In the genomic region with DNA sequence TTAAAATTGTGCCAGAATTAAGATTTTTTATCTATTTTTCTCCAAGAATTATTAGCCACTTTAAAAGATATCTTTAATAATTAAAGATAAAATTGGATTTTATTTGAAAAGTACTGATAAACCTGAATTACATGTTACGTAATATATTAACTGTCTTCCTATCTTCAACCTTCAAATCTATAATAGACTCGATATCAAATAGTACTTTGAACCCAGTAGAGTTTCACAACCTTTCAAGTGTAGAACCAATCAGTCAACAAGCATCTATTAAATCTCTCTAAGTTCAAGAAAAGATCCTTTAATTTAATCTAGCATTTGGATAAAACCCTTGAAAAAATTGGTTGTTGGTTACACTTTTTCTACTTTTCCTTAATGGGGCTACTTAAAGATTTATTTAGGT, we compare ENCODE assay signal across 21 cellular contexts.
A peak's percentile ranks its signal among the peaks of the same experiment; 100 is the strongest.
DNase-seq lines count a peak whose midpoint lies in the region; ATAC-seq, FAIRE-seq and TF ChIP-seq lines count a peak whose summit lies in the region.
"Had no signal": no experiment of that assay in that cellular context is flagged by ENCODE, and none has a peak within 500 bp of the region (broad histone marks: within the 10 kb centered on the region; RNA-seq: fewer than 3 reads in every experiment).

No MANE protein-coding gene starts in this region.

- TF ChIP-seq RAD21 in IMR-90 (IDR thresholded peaks at IDR 0.05; ENCODE audit: low read length) (no peak), K562 (CRISPR knock-in tag; conservative IDR thresholded peaks at IDR 0.05 in 1 of 2, IDR thresholded peaks at IDR 0.05 in 1 of 2) (no peak), HepG2 (CRISPR knock-in tag; IDR thresholded peaks at IDR 0.05) (no peak)

- H3K4me2 ChIP-seq in IMR-90 (ENCODE audit: low read depth, low read length) (no peak overlapping the region), K562 (ENCODE audit: insufficient read depth, low read length) (no peak overlapping the region), HepG2 (ENCODE audit: low read depth, low read length) (no peak overlapping the region)

- no peak overlapping the region for H4K8ac ChIP-seq in IMR-90 (ENCODE audit: low read depth in 2 of 2, low read length in 2 of 2)

- H2BK15ac ChIP-seq in IMR-90 (ENCODE audit: low read depth, low read length): no peak overlapping the region

- TF ChIP-seq POLR2A in IMR-90 (IDR thresholded peaks at IDR 0.05; ENCODE audit: low read depth, low read length) (no peak), K562 (conservative IDR thresholded peaks at IDR 0.05) (no peak), HepG2 (IDR thresholded peaks at IDR 0.05; ENCODE audit: insufficient read depth in 1 of 2, low read depth in 2 of 2, low read length in 2 of 2) (no peak)

- H3K36me3 ChIP-seq in IMR-90 (ENCODE audit: control insufficient read depth, insufficient read depth, low read length): no peaks in the 10 kb centered on the region
- no peaks in the 10 kb centered on the region for H3K36me3 ChIP-seq in K562 (ENCODE audit: control insufficient read depth, insufficient read depth, low read length)
- no peaks in the 10 kb centered on the region for H3K36me3 ChIP-seq in HepG2 (replicated peaks in 1 of 2; ENCODE audit: control insufficient read depth in 1 of 2, insufficient read depth in 2 of 2, low read length in 2 of 2)
- H3K36me3 ChIP-seq: BE2C had no signal

- H3K79me2 ChIP-seq in K562 (ENCODE audit: control insufficient read depth, insufficient read depth, low read length) (no peaks in the 10 kb centered on the region), HepG2 (ENCODE audit: insufficient read depth, low read length) (no peaks in the 10 kb centered on the region)

- in situ Hi-C loops in IMR-90 (cut with MboI; ENCODE audit: low sequenced_read_pairs): no loop called here
- in situ Hi-C loops in K562 (cut with MboI): no loop called here
- in situ Hi-C loops in HepG2 (cut with HindIII; ENCODE audit: extremely low pct_ligation_motif_present, low pct_unique_long_range_greater_than_20kb): no loop called here

- no peaks in the 10 kb centered on the region for H3K79me1 ChIP-seq in IMR-90 (ENCODE audit: low read depth in 1 of 2, low read length in 2 of 2)

- BruUV-seq in IMR-90 (replicated peaks; lab: Mats Ljungman, UMichigan) (no TSS peak), K562 (replicated peaks; lab: Mats Ljungman, UMichigan) (no TSS peak), HepG2 (replicated peaks; lab: Mats Ljungman, UMichigan) (no TSS peak)

- H3K56ac ChIP-seq in IMR-90 (ENCODE audit: extremely low read depth, insufficient read depth, low read length): no peak overlapping the region

- FAIRE-seq in K562 (lab: Jason Lieb, UNC): no peak
- no peak for FAIRE-seq in HepG2 (lab: Jason Lieb, UNC)
- FAIRE-seq: G401.6, GM12891, GM19239, H54 had no signal

- H3K27me3 ChIP-seq in IMR-90 (ENCODE audit: control insufficient read depth, insufficient read depth, low read length) (no peaks in the 10 kb centered on the region), K562 (ENCODE audit: control insufficient read depth in 2 of 2, insufficient read depth in 2 of 2, low read length in 2 of 2) (no peaks in the 10 kb centered on the region), HepG2 (ENCODE audit: control insufficient read depth in 1 of 2, insufficient read depth in 2 of 2, low read length in 2 of 2) (no peaks in the 10 kb centered on the region)
- H3K27me3 ChIP-seq: BE2C had no signal

- dilution Hi-C loops in IMR-90 (cut with HindIII; ENCODE audit: low sequenced_read_pairs, unreplicated experiment): loop anchor here (25.0 kb wide), 1 partner anchor 457 kb away; no protein-coding TSS in a partner anchor

- H3K23ac ChIP-seq in IMR-90 (ENCODE audit: low read depth, low read length): no peak overlapping the region

- CTCF ChIA-PET in IMR-90 (lab: Yijun Ruan, JAX): no interaction called here
- CTCF ChIA-PET in K562 (lab: Yijun Ruan, JAX; ENCODE audit: low intra/inter-chr PET ratio): interaction anchor here (0.6 kb wide), 2 partner anchors 11 to 1541 kb away, joined by 3 to 8 read pairs; no protein-coding TSS in a partner anchor
- CTCF ChIA-PET in HepG2 (lab: Yijun Ruan, JAX; ENCODE audit: low intra/inter-chr PET ratio, low total read pairs): no interaction called here

- H3K27ac ChIP-seq in IMR-90 (ENCODE audit: insufficient read depth, low read length): no peak overlapping the region
- H3K27ac ChIP-seq in K562 (ENCODE audit: extremely low read depth, low read depth, low read length): no peak overlapping the region
- H3K27ac ChIP-seq in HepG2 (ENCODE audit: extremely low read length, insufficient read depth, low read length): no peak overlapping the region
- H3K27ac ChIP-seq: GM23248, HL-60 had no signal

- no peak overlapping the region for H2AK9ac ChIP-seq in IMR-90 (replicated peaks; ENCODE audit: low read depth, low read length, poor library complexity)

- H2AFZ ChIP-seq in IMR-90 (replicated peaks; ENCODE audit: low read length, poor library complexity) (no peak overlapping the region), K562 (ENCODE audit: low read depth, low read length) (no peak overlapping the region), HepG2 (ENCODE audit: low read length) (no peak overlapping the region)
- H2AFZ ChIP-seq: GM23248 had no signal

- H3K4me1 ChIP-seq in IMR-90 (ENCODE audit: control insufficient read depth, insufficient read depth, low read length) (no peaks in the 10 kb centered on the region), K562 (replicated peaks in 1 of 2; ENCODE audit: control insufficient read depth in 2 of 2, insufficient read depth in 2 of 2, low read length in 2 of 2) (no peaks in the 10 kb centered on the region), HepG2 (ENCODE audit: insufficient read depth, low read length) (peaks cover 40% of the 10 kb centered on the region)
- H3K4me1 ChIP-seq: BE2C had no signal

- ATAC-seq in IMR-90 (ENCODE audit: low read depth) (no peak), K562 (no peak), HepG2 (no peak), GM19463 (IDR thresholded peaks at IDR 0.05; ENCODE audit: unreplicated experiment) (no peak)

- H2BK20ac ChIP-seq in IMR-90 (ENCODE audit: low read depth, low read length): no peak overlapping the region

- no peak overlapping the region for H4K91ac ChIP-seq in IMR-90 (ENCODE audit: insufficient read depth, low read depth, low read length)

- H2BK5ac ChIP-seq in IMR-90 (ENCODE audit: low read depth, low read length, poor library complexity, severe bottlenecking): no peak overlapping the region

- H4K5ac ChIP-seq in IMR-90 (ENCODE audit: low read depth, low read length): no peak overlapping the region

- DNase-seq in IMR-90 (no peak), K562 (ENCODE audit: extremely low read depth in 1 of 4, low spot score in 3 of 4) (no peak), HepG2 (ENCODE audit: low spot score) (peak; percentile 38), H4 (ENCODE audit: low spot score) (no peak), T-helper 1 cell (no peak)
- DNase-seq: ACHN; BE2C; C1 segment of cervical spinal cord; CD4-positive, CD25-positive, alpha-beta regulatory T cell; CD8-positive, alpha-beta memory T cell; COR-L47; DMS 273 treated with DMSO at 0.1 percent for 48 hours; DMS53; GM23248; HCEC 1CT had no signal

- no peak overlapping the region for H3K4me3 ChIP-seq in IMR-90 (ENCODE audit: insufficient read depth, low read depth, low read length)
- no peak overlapping the region for H3K4me3 ChIP-seq in K562
- H3K4me3 ChIP-seq in HepG2 (replicated peaks in 1 of 3; ENCODE audit: insufficient read depth in 1 of 3, low read depth in 2 of 3, low read length in 3 of 3): no peak overlapping the region
- H3K4me3 ChIP-seq: GM23248 had no signal

- H4K20me1 ChIP-seq in IMR-90 (ENCODE audit: insufficient read depth, low read length) (no peaks in the 10 kb centered on the region), K562 (replicated peaks; ENCODE audit: control insufficient read depth, insufficient read depth, low read length) (no peaks in the 10 kb centered on the region), HepG2 (ENCODE audit: insufficient read depth, low read length) (no peaks in the 10 kb centered on the region)

- H2BK120ac ChIP-seq in IMR-90 (ENCODE audit: low read depth, low read length): no peak overlapping the region

- H2AK5ac ChIP-seq in IMR-90 (ENCODE audit: low read depth, low read length): no peak overlapping the region

- POLR2A ChIA-PET in IMR-90 (lab: Charles Lee; ENCODE audit: unreplicated experiment): no interaction called here
- POLR2A ChIA-PET in K562 (lab: Yijun Ruan, JAX): no interaction called here
- POLR2A ChIA-PET in HepG2 (lab: Yijun Ruan, JAX): no interaction called here

- H3K9ac ChIP-seq in IMR-90 (ENCODE audit: low read depth, low read length) (no peak overlapping the region), K562 (ENCODE audit: insufficient read depth in 1 of 2, low read depth in 2 of 2, low read length in 2 of 2) (no peak overlapping the region), HepG2 (ENCODE audit: insufficient read depth, low read depth, low read length) (no peak overlapping the region)
- H3K9ac ChIP-seq: GM23248 had no signal

- H3K18ac ChIP-seq in IMR-90 (ENCODE audit: low read depth, low read length): no peak overlapping the region

- H3K9me1 ChIP-seq in IMR-90 (ENCODE audit: insufficient read depth, low read length): no peaks in the 10 kb centered on the region
- H3K9me1 ChIP-seq in K562 (ENCODE audit: control insufficient read depth, insufficient read depth, low read length): no peaks in the 10 kb centered on the region

- H3K9me3 ChIP-seq in IMR-90 (ENCODE audit: control insufficient read depth, insufficient read depth, low read length) (no peaks in the 10 kb centered on the region), K562 (replicated peaks; ENCODE audit: control insufficient read depth, insufficient read depth, low read depth, low read length) (no peaks in the 10 kb centered on the region), HepG2 (ENCODE audit: low read length) (no peaks in the 10 kb centered on the region)
- H3K9me3 ChIP-seq: BE2C had no signal

- H3K4ac ChIP-seq in IMR-90 (ENCODE audit: low read depth, low read length): no peak overlapping the region

- H3K14ac ChIP-seq in IMR-90 (replicated peaks; ENCODE audit: low read depth, low read length): no peak overlapping the region

- TF ChIP-seq CTCF in IMR-90 (conservative IDR thresholded peaks at IDR 0.05; ENCODE audit: low read depth, low read length) (no peak), K562 (IDR thresholded peaks at IDR 0.05 in 2 of 3, conservative IDR thresholded peaks at IDR 0.05 in 1 of 3; ENCODE audit: insufficient read depth in 2 of 3, low read depth in 1 of 3, low read length in 3 of 3) (no peak), HepG2 (CRISPR knock-in tag; IDR thresholded peaks at IDR 0.05) (no peak)

- intact Hi-C loops in IMR-90 (cut with micrococcal nuclease): no loop called here
- intact Hi-C loops in K562 (cut with micrococcal nuclease): no loop called here
- intact Hi-C loops in HepG2 (cut with micrococcal nuclease; ENCODE audit: unreplicated experiment): no loop called here

- TF ChIP-seq EP300 in K562 (IDR thresholded peaks at IDR 0.05; ENCODE audit: low read length): no peak
- TF ChIP-seq EP300 in HepG2 (IDR thresholded peaks at IDR 0.05; ENCODE audit: low read depth in 2 of 2, low read length in 2 of 2): no peak
- no peak for TF ChIP-seq EP300 in HepG2 (CRISPR knock-in tag; IDR thresholded peaks at IDR 0.05; ENCODE audit: borderline replicate concordance)

- no CpG with 5 or more reads among the region's 2 CpGs for WGBS in IMR-90 (ENCODE audit: extremely low coverage in 2 of 2, insufficient read length in 1 of 2), 2 experiments
- 61% methylated on average over 2 of the region's 2 CpGs for WGBS in K562 (ENCODE audit: insufficient coverage, low coverage, missing lambda C conversion rate)
- 58% methylated on average over 2 of the region's 2 CpGs for WGBS in HepG2 (ENCODE audit: low lambda C conversion rate)
